8 cellular contexts compared by ENCODE assay signal in the genomic region with DNA sequence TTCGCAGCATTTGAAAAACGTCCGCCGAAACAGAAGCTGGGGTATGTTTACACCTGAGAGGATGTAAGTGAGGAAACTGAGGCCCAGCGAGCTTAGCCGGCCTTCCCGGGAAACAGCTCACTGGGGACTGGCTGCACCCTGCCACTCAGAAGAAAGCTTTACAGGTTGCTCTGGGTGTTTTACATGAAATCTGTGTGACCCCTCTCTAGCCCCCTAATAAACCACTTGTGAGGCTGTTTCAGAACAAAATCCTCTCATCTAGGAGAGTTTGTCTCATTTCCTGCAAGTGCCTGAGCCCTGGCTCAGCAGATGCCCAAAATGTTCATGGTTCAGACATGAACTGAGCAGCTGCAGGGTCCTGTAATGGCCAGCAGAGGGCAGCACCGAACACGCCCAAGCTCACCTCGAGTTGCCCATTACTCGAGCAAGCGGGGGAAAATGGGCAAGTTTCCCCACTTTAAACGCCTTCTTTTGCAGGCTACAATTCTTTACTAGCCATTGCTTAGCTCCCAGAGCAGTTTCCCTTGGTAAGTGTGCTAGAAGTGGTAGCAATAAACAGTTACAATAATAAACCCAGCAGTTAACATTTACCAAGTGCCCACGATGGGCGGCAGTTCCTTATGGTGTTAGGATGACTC.
DNase-seq lines count a peak whose midpoint lies in the region; ATAC-seq and TF ChIP-seq lines count a peak whose summit lies in the region.

No MANE protein-coding gene starts in this region.

- DNase-seq in GM12865 (ENCODE audit: low read depth): peak; percentile 83
- DNase-seq in NB4 (ENCODE audit: low read depth): peak; percentile 81
- DNase-seq in T follicular helper cell (ENCODE audit: low read depth): peak; percentile 55
- peak; percentile 90 for DNase-seq in adipocyte (ENCODE audit: low read depth)
- DNase-seq in heart right ventricle: peak; percentile 67 to 77
- peak; percentile 72 to 80 for DNase-seq in psoas muscle
- DNase-seq in uterus: peak; percentile 78 to 82

- no peak overlapping the region for H3K9ac ChIP-seq in adipocyte (ENCODE audit: low read length)

- peak; percentile 77 to 91 (median 88) for ATAC-seq in heart right ventricle
- ATAC-seq in psoas muscle: peak; percentile 80 to 85 (median 80)
- no peak for ATAC-seq in HG03108 (IDR thresholded peaks at IDR 0.05; ENCODE audit: unreplicated experiment)

- TF ChIP-seq POLR2A in NB4 (IDR thresholded peaks at IDR 0.05; ENCODE audit: extremely low read depth, insufficient read length) (no peak), uterus (IDR thresholded peaks at IDR 0.05) (no peak)

- H3K36me3 ChIP-seq in adipocyte (ENCODE audit: control insufficient read depth, insufficient read depth, low read length, severe bottlenecking): no peaks in the 10 kb centered on the region
- no peaks in the 10 kb centered on the region for H3K36me3 ChIP-seq in heart right ventricle
- H3K36me3 ChIP-seq in psoas muscle (ENCODE audit: insufficient read depth in 1 of 2, low read depth in 1 of 2): no peaks in the 10 kb centered on the region
- no peaks in the 10 kb centered on the region for H3K36me3 ChIP-seq in uterus

- intact Hi-C loops in heart right ventricle (cut with DNase I) (loop anchor here in 9 of 10 donors (1.0 to 10.0 kb wide), 5 partner anchors 107 to 181 kb away; no protein-coding TSS in a partner anchor), psoas muscle (cut with DNase I) (loop anchor here in 1 of 2 donors (10.0 kb wide), 1 partner anchor 181 kb away; no protein-coding TSS in a partner anchor), uterus (cut with DNase I; ENCODE audit: low total_unique reads) (loop anchor here (2.0 kb wide), 1 partner anchor 107 kb away; no protein-coding TSS in a partner anchor)

- WGBS in heart right ventricle, 2 donors: 40 to 41% methylated on average over 15 of the region's 15 CpGs
- WGBS in psoas muscle, 3 donors: 41 to 42% (median 42%) methylated on average over 15 of the region's 15 CpGs

- H3K9me3 ChIP-seq in adipocyte (ENCODE audit: control insufficient read depth, low read length) (peaks cover 7% of the 10 kb centered on the region), heart right ventricle (peaks cover 0 to 13% (median 3%) of the 10 kb centered on the region in 11 donors), psoas muscle (peaks cover 3% of the 10 kb centered on the region), uterus (no peaks in the 10 kb centered on the region)

- H3K27me3 ChIP-seq in adipocyte (replicated peaks; ENCODE audit: control insufficient read depth, insufficient read depth, low read length): peaks cover 23% of the 10 kb centered on the region
- H3K27me3 ChIP-seq in heart right ventricle: peaks cover 0 to under 1% (median 0%) of the 10 kb centered on the region in 7 donors
- peaks cover 0 to 8% (median 4%) of the 10 kb centered on the region in 3 donors for H3K27me3 ChIP-seq in psoas muscle (ENCODE audit: insufficient read depth in 3 of 3, low read length in 2 of 3)
- no peaks in the 10 kb centered on the region for H3K27me3 ChIP-seq in uterus

- TF ChIP-seq CTCF in GM12865 (IDR thresholded peaks at IDR 0.05; ENCODE audit: insufficient read depth, low read depth, low read length, missing control alignments) (peak; percentile 94), NB4 (IDR thresholded peaks at IDR 0.05; ENCODE audit: low read depth, low read length) (peak; percentile 96), heart right ventricle (IDR thresholded peaks at IDR 0.05) (peak; percentile 96 to 100 (median 98)), psoas muscle (IDR thresholded peaks at IDR 0.05) (peak; percentile 97), uterus (IDR thresholded peaks at IDR 0.05) (peak; percentile 92 to 99 (median 96))

- H3K4me1 ChIP-seq in adipocyte (ENCODE audit: control insufficient read depth, insufficient read depth, low read length): peaks cover 15% of the 10 kb centered on the region
- H3K4me1 ChIP-seq in heart right ventricle: peaks cover 0 to 24% (median 13%) of the 10 kb centered on the region in 9 donors
- H3K4me1 ChIP-seq in psoas muscle: no peaks in the 10 kb centered on the region
- H3K4me1 ChIP-seq in uterus: no peaks in the 10 kb centered on the region

- H3K27ac ChIP-seq in heart right ventricle (peak overlapping the region in 5 of 10 donors; percentile 13 to 38 (median 29)), psoas muscle (no peak overlapping the region), uterus (no peak overlapping the region)

- H3K4me3 ChIP-seq in GM12865 (ENCODE audit: low read depth, low read length): no peak overlapping the region
- no peak overlapping the region for H3K4me3 ChIP-seq in NB4 (ENCODE audit: low read depth, low read length)
- H3K4me3 ChIP-seq in adipocyte (ENCODE audit: low read length): no peak overlapping the region
- H3K4me3 ChIP-seq in heart right ventricle: no peak overlapping the region
- no peak overlapping the region for H3K4me3 ChIP-seq in psoas muscle
- no peak overlapping the region for H3K4me3 ChIP-seq in uterus
